Comparison of ENCODE assay signal across 35 cellular contexts in genomic region chr20:2462484-2462883, GRCh38.
"Had no signal": no experiment of that assay in that cellular context is flagged by ENCODE, and none has a peak within 500 bp of the region (broad histone marks: within the 10 kb centered on the region; RNA-seq: fewer than 3 reads in every experiment).

No MANE protein-coding gene starts in this region.

- ATAC-seq: activated CD8-positive, alpha-beta T cell treated with anti-CD3 and anti-CD28 coated beads, Interleukin-2, amount 10 ng/mL, durations not matched to agents 7 days and 5 days; Right ventricle myocardium inferior; SK-N-SH treated with all-trans-retinoic acid at 6 μM for 48 hours had no signal

- H3K27me3 Mint-ChIP-seq: activated B cell treated with CpG ODN at 0.5 μM for 24 hours; activated naive CD4-positive, alpha-beta T cell treated with anti-CD3 and anti-CD28 coated beads, Interleukin-2, amount 10 ng/mL, durations not matched to agents 7 days and 5 days; activated naive CD8-positive, alpha-beta T cell; central memory CD8-positive, alpha-beta T cell had no signal

- H3K9me3 ChIP-seq: ascending aorta had no signal

- H3K27me3 ChIP-seq: ascending aorta, cardiac muscle cell had no signal

- DNase-seq: activated B cell treated with CpG ODN at 0.5 μM for 24 hours; activated CD4-positive, alpha-beta T cell treated with anti-CD3 and anti-CD28 coated beads for 48 hours; activated CD4-positive, alpha-beta T cell treated with anti-CD3 and anti-CD28 coated beads, Interleukin-2, amount 50 U/mL, for 4 hours; activated CD4-positive, CD25-positive, alpha-beta regulatory T cell treated with anti-CD3 and anti-CD28 coated beads, Interleukin-2, amount 50 U/mL, for 72 hours; activated CD8-positive, alpha-beta T cell treated with anti-CD3 and anti-CD28 coated beads, Interleukin-2, amount 10 ng/mL, durations not matched to agents 7 days and 5 days; activated effector memory CD4-positive, alpha-beta T cell treated with Interleukin-2 at 50 U/mL for 16 hours; activated naive CD4-positive, alpha-beta T cell treated with anti-CD3 and anti-CD28 coated beads, Interleukin-2, amount 10 ng/mL, durations not matched to agents 7 days and 5 days; activated T-cell treated with anti-CD3 and anti-CD28 coated beads, Interleukin-2, amount 50 U/mL, for 4 hours; amygdala; MM.1S; NCI-H1092 treated with DMSO at 0.1 percent for 48 hours; NCI-H1417; NCI-H146; NCI-H187; NCI-H2029 treated with DMSO at 0.1 percent for 48 hours; NCI-H2107; NCI-H2171; NCI-H510A; NCI-H526; NCI-H748 treated with DMSO at 0.1 percent for 48 hours; NK-92 treated with Interleukin-12 subunit alpha and Interleukin-12 subunit beta, amount 100 ng/mL, for 24 hours; PC-9; SIG-M5; T-helper 1 cell; T-helper 2 cell; T-helper 9 cell had no signal

- H3K9ac ChIP-seq: KMS-11 had no signal

- H3K27ac Mint-ChIP-seq: activated B cell treated with CpG ODN at 0.5 μM for 24 hours; activated CD8-positive, alpha-beta T cell treated with anti-CD3 and anti-CD28 coated beads, Interleukin-2, amount 10 ng/mL, durations not matched to agents 7 days and 5 days; activated naive CD4-positive, alpha-beta T cell treated with anti-CD3 and anti-CD28 coated beads, Interleukin-2, amount 10 ng/mL, durations not matched to agents 7 days and 5 days had no signal

- H3K4me3 ChIP-seq: ascending aorta, cardiac muscle cell, PC-9 had no signal

- H3K4me3 Mint-ChIP-seq: activated B cell treated with CpG ODN at 0.5 μM for 24 hours; activated CD8-positive, alpha-beta T cell treated with anti-CD3 and anti-CD28 coated beads, Interleukin-2, amount 10 ng/mL, durations not matched to agents 7 days and 5 days; activated naive CD4-positive, alpha-beta T cell treated with anti-CD3 and anti-CD28 coated beads, Interleukin-2, amount 10 ng/mL, durations not matched to agents 7 days and 5 days; activated naive CD8-positive, alpha-beta T cell; activated T-cell treated with anti-CD3 and anti-CD28 coated beads, Interleukin-2, amount 50 U/mL, for 4 hours; central memory CD8-positive, alpha-beta T cell had no signal

- H3K9me3 Mint-ChIP-seq: activated B cell treated with CpG ODN at 0.5 μM for 24 hours; activated naive CD4-positive, alpha-beta T cell treated with anti-CD3 and anti-CD28 coated beads, Interleukin-2, amount 10 ng/mL, durations not matched to agents 7 days and 5 days; activated T-cell treated with anti-CD3 and anti-CD28 coated beads, Interleukin-2, amount 50 U/mL, for 4 hours; central memory CD8-positive, alpha-beta T cell had no signal

- H3K4me1 ChIP-seq: ascending aorta had no signal

- H3K27ac ChIP-seq: ascending aorta, cardiac muscle cell, KMS-11, PC-9, RWPE1, VCaP had no signal
